In the genomic region with DNA sequence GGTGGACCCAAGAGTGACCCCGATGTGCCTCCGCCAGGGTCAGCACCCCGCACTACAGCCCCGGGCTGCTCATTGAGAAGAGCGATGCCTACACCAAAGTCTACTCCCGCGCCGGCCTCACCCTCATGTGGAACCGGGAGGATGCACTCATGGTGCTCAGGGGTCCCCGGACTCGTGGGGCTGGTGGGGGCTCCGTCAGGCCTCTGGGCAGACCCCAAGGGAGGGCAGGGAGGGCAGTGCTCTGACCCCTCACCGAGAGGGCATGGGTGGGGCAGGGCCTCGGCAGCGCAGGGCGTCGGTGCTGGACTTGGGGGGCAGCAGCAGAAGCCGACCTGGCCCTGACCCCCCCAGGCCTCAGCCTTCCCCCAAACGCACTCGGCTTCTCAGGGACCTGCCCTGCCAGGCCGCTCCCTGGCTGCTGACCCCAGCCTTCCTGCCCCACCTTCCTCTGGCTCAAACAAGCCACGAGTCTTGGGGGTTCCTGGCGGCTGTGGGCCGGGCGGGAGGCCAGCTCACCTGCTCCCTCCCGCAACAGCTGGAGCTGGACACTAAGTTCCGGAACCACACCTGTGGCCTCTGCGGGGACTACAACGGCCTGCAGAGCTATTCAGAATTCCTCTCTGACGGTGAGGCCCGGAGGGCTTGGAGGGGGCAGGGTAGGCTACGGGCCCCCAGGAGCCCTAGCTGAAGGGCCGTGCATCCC, we compare ENCODE assay signal across 23 cellular contexts. TPM values are rescaled to one million over a fixed set of nuclear protein-coding genes. Genes with fewer than 3 reads are reported as not detected.
DNase-seq lines count a peak whose midpoint lies in the region; ATAC-seq and TF ChIP-seq lines count a peak whose summit lies in the region.
"Had no signal": no experiment of that assay in that cellular context is flagged by ENCODE, and none has a peak within 500 bp of the region (broad histone marks: within the 10 kb centered on the region; RNA-seq: fewer than 3 reads in every experiment).

No MANE protein-coding gene starts in this region.

- TF ChIP-seq CTCF in RWPE2 (IDR thresholded peaks at IDR 0.05; ENCODE audit: poor library complexity, severe bottlenecking) (no peak), left lung (IDR thresholded peaks at IDR 0.05) (no peak), sigmoid colon (IDR thresholded peaks at IDR 0.05) (no peak)

- no peak overlapping the region for H3K27ac ChIP-seq in RWPE2 (ENCODE audit: poor library complexity, severe bottlenecking)
- H3K27ac ChIP-seq in left lung, result no peak overlapping the region
- no peak overlapping the region for H3K27ac ChIP-seq in sigmoid colon
- H3K27ac ChIP-seq: ascending aorta, neutrophil, SJSA1 had no signal

- DNase-seq in activated effector memory CD4-positive, alpha-beta T cell treated with anti-CD3 and anti-CD28 coated beads, Interleukin-2, amount 50 U/mL, for 16 hours, result peak; percentile 59
- DNase-seq in activated effector memory CD4-positive, alpha-beta T cell treated with Interleukin-2 at 50 U/mL for 16 hours, result no peak
- peak; percentile 65 for DNase-seq in RWPE2 (ENCODE audit: low spot score)
- peak; percentile 29 to 73 for DNase-seq in left lung
- DNase-seq in sigmoid colon, result peak; percentile 40
- DNase-seq in stimulated activated CD4-positive, alpha-beta T cell treated with anti-CD3 and anti-CD28 coated beads, Interleukin-2, amount 100 ng/mL, for 24 hours, result no peak
- no peak for DNase-seq in NCI-H69 (lab: John Stamatoyannopoulos, UW)
- no peak for DNase-seq in stimulated activated CD4-positive, alpha-beta T cell treated with anti-CD3 and anti-CD28 coated beads, Interleukin-15, amount 100 ng/mL, for 24 hours
- DNase-seq: activated CD4-positive, alpha-beta T cell treated with anti-CD3 and anti-CD28 coated beads for 48 hours; activated CD8-positive, alpha-beta memory T cell treated with anti-CD3 and anti-CD28 coated beads, Interleukin-2, amount 50 U/mL, for 48 hours; activated naive CD4-positive, alpha-beta T cell treated with Interleukin-2 at 50 U/mL for 16 hours; CD4-positive, CD25-positive, alpha-beta regulatory T cell; NCI-H1105; NCI-H2081; NCI-H345; NCI-H82; stimulated activated CD8-positive, alpha-beta memory T cell treated with anti-CD3 and anti-CD28 coated beads, Interleukin-4, amount 100 ng/mL, for 48 hours had no signal

- H3K27me3 ChIP-seq in RWPE2 (ENCODE audit: insufficient read depth, poor library complexity, severe bottlenecking) (no peaks in the 10 kb centered on the region), left lung (peaks cover 0 to 28% of the 10 kb centered on the region in 2 donors), sigmoid colon (peaks cover 0 to 31% (median 4%) of the 10 kb centered on the region in 3 donors)
- H3K27me3 ChIP-seq: ascending aorta, neutrophil, SJSA1 had no signal

- H3K4me1 ChIP-seq in RWPE2 (ENCODE audit: insufficient read depth, poor library complexity, severe bottlenecking) (peaks cover 15% of the 10 kb centered on the region), left lung (peaks cover 3 to 16% of the 10 kb centered on the region in 2 donors), sigmoid colon (no peaks in the 10 kb centered on the region)
- H3K4me1 ChIP-seq: ascending aorta had no signal

- WGBS in sigmoid colon, 2 donors, result 35 to 68% methylated on average over 33 of the region's 33 CpGs

- no peak for TF ChIP-seq POLR2A in sigmoid colon (IDR thresholded peaks at IDR 0.05)

- H3K4me3 ChIP-seq in RWPE2 (ENCODE audit: severe bottlenecking) (no peak overlapping the region), left lung (no peak overlapping the region), sigmoid colon (no peak overlapping the region)
- H3K4me3 ChIP-seq: ascending aorta, SJSA1 had no signal

- H3K9me3 ChIP-seq in RWPE2 (ENCODE audit: severe bottlenecking) (no peaks in the 10 kb centered on the region), left lung (no peaks in the 10 kb centered on the region), sigmoid colon (no peaks in the 10 kb centered on the region)
- H3K9me3 ChIP-seq: ascending aorta, neutrophil, SJSA1 had no signal

- H3K36me3 ChIP-seq in RWPE2 (ENCODE audit: low read depth) (no peaks in the 10 kb centered on the region), left lung (no peaks in the 10 kb centered on the region), sigmoid colon (no peaks in the 10 kb centered on the region)
- H3K36me3 ChIP-seq: ascending aorta, neutrophil, SJSA1 had no signal

- intact Hi-C loops in left lung (cut with DNase I), result no loop called here
- intact Hi-C loops in sigmoid colon (cut with DNase I), result no loop called here

- no peak for TF ChIP-seq EP300 in sigmoid colon (IDR thresholded peaks at IDR 0.05)

- ATAC-seq in RWPE2 (ENCODE audit: low read depth), result no peak
- no peak for ATAC-seq in left lung
- ATAC-seq: left lobe of liver had no signal

RNA-seq across cellular contexts. Expression of a gene that starts 2.9 kb away (rescaled TPM):
- total RNA-seq in left lung (not detected), sigmoid colon (1 to 10 TPM in 3 of 4 donors, not detected in 1; 2.5 to 8.0 (median 2.9) TPM)
- polyA plus RNA-seq in sigmoid colon, result 100 to 1,000 TPM in 1 of 3 donors, 10 to 100 TPM in 2; 22.8 to 248 (median 40.2) TPM
- total RNA-seq: CD4-positive, CD25-positive, alpha-beta regulatory T cell; G401; renal cortical epithelial cell; SJSA1 had no signal
- polyA plus RNA-seq: CD4-positive, CD25-positive, alpha-beta regulatory T cell had no signal

RNA-seq across cellular contexts. Expression of a gene that starts 41.0 kb away (rescaled TPM):
- not detected for total RNA-seq in left lung
- total RNA-seq in sigmoid colon, result not detected
- under 1 TPM in 2 of 3 donors, not detected in 1; under 0.01 to 0.04 TPM for polyA plus RNA-seq in sigmoid colon
- total RNA-seq: ascending aorta; CD4-positive, CD25-positive, alpha-beta regulatory T cell; G401; renal cortical epithelial cell; SJSA1 had no signal

Comparison
In these comparisons a context has a peak if more than half of its experiments do, and no peak if none do; other contexts are left out.
1. DNase-seq: peak in activated effector memory CD4-positive, alpha-beta T cell treated with anti-CD3 and anti-CD28 coated beads, Interleukin-2, amount 50 U/mL, for 16 hours (single experiment), RWPE2 (single experiment), left lung (2 of 2) and sigmoid colon (single experiment); none in activated effector memory CD4-positive, alpha-beta T cell treated with Interleukin-2 at 50 U/mL for 16 hours (single experiment), stimulated activated CD4-positive, alpha-beta T cell treated with anti-CD3 and anti-CD28 coated beads, Interleukin-2, amount 100 ng/mL, for 24 hours (0 of 2), NCI-H69 (single experiment) and stimulated activated CD4-positive, alpha-beta T cell treated with anti-CD3 and anti-CD28 coated beads, Interleukin-15, amount 100 ng/mL, for 24 hours (single experiment).